31 cellular contexts compared by ENCODE assay signal in genomic region chr3:183391460-183391859, GRCh38.
"Had no signal": no experiment of that assay in that cellular context is flagged by ENCODE, and none has a peak within 500 bp of the region (broad histone marks: within the 10 kb centered on the region; RNA-seq: fewer than 3 reads in every experiment).

No MANE protein-coding gene starts in this region.

- FAIRE-seq: astrocyte, TTC549 had no signal

- ATAC-seq: activated CD8-positive, alpha-beta memory T cell treated with anti-CD3 and anti-CD28 coated beads, Interleukin-2, amount 10 ng/mL, durations not matched to agents 7 days and 5 days; activated CD8-positive, alpha-beta T cell treated with anti-CD3 and anti-CD28 coated beads, Interleukin-2, amount 10 ng/mL, durations not matched to agents 7 days and 5 days; body of pancreas had no signal

- H3K4me1 ChIP-seq: body of pancreas, breast epithelium had no signal

- H3K36me3 ChIP-seq: brain microvascular endothelial cell, breast epithelium, WERI-Rb-1 had no signal

- H3K9me3 ChIP-seq: body of pancreas, breast epithelium had no signal

- DNase-seq: activated CD4-positive, alpha-beta memory T cell treated with anti-CD3 and anti-CD28 coated beads, Interleukin-2, amount 10 ng/mL, durations not matched to agents 7 days and 5 days; activated CD4-positive, alpha-beta T cell treated with anti-CD3 and anti-CD28 coated beads for 1 hour; activated CD4-positive, alpha-beta T cell treated with anti-CD3 and anti-CD28 coated beads for 36 hours; activated CD4-positive, alpha-beta T cell treated with anti-CD3 and anti-CD28 coated beads for 48 hours; activated CD4-positive, alpha-beta T cell treated with anti-CD3 and anti-CD28 coated beads, Interleukin-2, amount 10 ng/mL, durations not matched to agents 7 days and 5 days; activated CD4-positive, alpha-beta T cell treated with anti-CD3 and anti-CD28 coated beads, Interleukin-2, amount 50 U/mL, for 48 hours; activated CD4-positive, CD25-positive, alpha-beta regulatory T cell; activated CD8-positive, alpha-beta memory T cell treated with anti-CD3 and anti-CD28 coated beads for 24 hours; activated CD8-positive, alpha-beta memory T cell treated with anti-CD3 and anti-CD28 coated beads, Interleukin-2, amount 10 ng/mL, durations not matched to agents 7 days and 5 days; activated CD8-positive, alpha-beta memory T cell treated with anti-CD3 and anti-CD28 coated beads, Interleukin-2, amount 50 U/mL, for 48 hours; activated CD8-positive, alpha-beta T cell treated with anti-CD3 and anti-CD28 coated beads, Interleukin-2, amount 10 ng/mL, durations not matched to agents 7 days and 5 days; activated effector memory CD4-positive, alpha-beta T cell treated with Interleukin-2 at 50 U/mL for 16 hours; activated gamma-delta T cell; activated naive CD4-positive, alpha-beta T cell treated with anti-CD3 and anti-CD28 coated beads, Interleukin-2, amount 10 ng/mL, durations not matched to agents 7 days and 5 days; activated naive CD4-positive, alpha-beta T cell treated with Interleukin-2 at 50 U/mL for 16 hours; activated naive CD8-positive, alpha-beta T cell treated with anti-CD3 and anti-CD28 coated beads, Interleukin-2, amount 10 ng/mL, durations not matched to agents 7 days and 5 days; activated naive CD8-positive, alpha-beta T cell treated with anti-CD3 and anti-CD28 coated beads, Interleukin-2, amount 50 U/mL, for 24 hours; activated T-cell treated with anti-CD3 and anti-CD28 coated beads, Interleukin-2, amount 50 U/mL, for 24 hours; activated T-cell treated with anti-CD3 and anti-CD28 coated beads, Interleukin-2, amount 50 U/mL, for 48 hours; amniotic stem cell; aorta; body of pancreas; brain microvascular endothelial cell; central memory CD4-positive, alpha-beta T cell; T-helper 1 cell; T-helper 2 cell; T-helper 9 cell; WERI-Rb-1 had no signal

- H3K27ac ChIP-seq: body of pancreas, brain microvascular endothelial cell, breast epithelium, WERI-Rb-1 had no signal

- H3K27me3 ChIP-seq: body of pancreas, brain microvascular endothelial cell, breast epithelium had no signal

- H3K4me3 ChIP-seq: body of pancreas, breast epithelium had no signal
